19 cellular contexts compared by ENCODE assay signal in the genomic region with DNA sequence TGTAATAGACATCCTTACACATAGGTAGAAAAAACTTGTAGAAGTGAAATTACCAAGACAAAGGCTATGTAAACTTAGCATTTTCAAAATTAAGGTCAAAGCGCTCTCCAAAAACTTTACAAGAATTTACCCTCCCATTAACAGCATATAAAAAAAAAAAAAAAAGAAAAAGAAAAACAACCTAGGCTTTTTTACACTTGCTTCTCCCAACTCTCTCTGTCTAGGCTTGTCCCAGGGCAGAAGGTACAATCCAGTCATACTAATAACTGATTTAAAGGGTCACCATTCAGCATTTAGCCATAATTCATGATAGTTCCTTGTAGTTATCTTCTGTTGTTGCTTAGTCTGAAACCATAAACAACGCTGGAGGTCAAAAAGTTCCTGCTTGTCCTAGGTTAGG.
A peak's percentile ranks its signal among the peaks of the same experiment; 100 is the strongest.
DNase-seq lines count a peak whose midpoint lies in the region; ATAC-seq and TF ChIP-seq lines count a peak whose summit lies in the region.
"Had no signal": no experiment of that assay in that cellular context is flagged by ENCODE, and none has a peak within 500 bp of the region (broad histone marks: within the 10 kb centered on the region; RNA-seq: fewer than 3 reads in every experiment).

No MANE protein-coding gene starts in this region.

- no peak for DNase-seq in activated T-cell treated with anti-CD3 and anti-CD28 coated beads, Interleukin-2, amount 50 U/mL, for 72 hours
- no peak for DNase-seq in activated T-cell treated with anti-CD3 and anti-CD28 coated beads, Interleukin-2, amount 50 U/mL, for 4 hours
- DNase-seq in memory B cell (ENCODE audit: low spot score in 2 of 2) (no peak), NCI-H2081 treated with DMSO at 0.1 percent for 48 hours (lab: John Stamatoyannopoulos, UW) (no peak), RKO (ENCODE audit: low spot score) (no peak)
- DNase-seq: 8988T, DMS79, GM23248, KG1, MG63, NCI-H1092 treated with DMSO at 0.1 percent for 48 hours, NCI-H187 treated with DMSO at 0.1 percent for 48 hours, NCI-H2171, NCI-H82 had no signal

- H3K4me3 ChIP-seq in OCI-LY1 (ENCODE audit: low read depth, low read length, poor library complexity, severe bottlenecking) (no peak overlapping the region), subcutaneous abdominal adipose tissue (ENCODE audit: low read depth in 1 of 5, low read length in 5 of 5) (no peak overlapping the region)
- H3K4me3 ChIP-seq: GM23248, MG63 had no signal

- peak overlapping the region; percentile 82 for H3K27ac Mint-ChIP-seq in activated T-cell treated with anti-CD3 and anti-CD28 coated beads, Interleukin-2, amount 50 U/mL, for 72 hours
- H3K27ac Mint-ChIP-seq in memory B cell = peak overlapping the region; percentile 85

- H3K27ac ChIP-seq in OCI-LY1 (ENCODE audit: low read depth, low read length, poor library complexity, severe bottlenecking) = peak overlapping the region; percentile 36
- peak overlapping the region; percentile 9 for H3K27ac ChIP-seq in subcutaneous abdominal adipose tissue (ENCODE audit: low read depth, low read length)
- H3K27ac ChIP-seq: C4-2B, GM23248 had no signal

- H3K9me2 ChIP-seq in OCI-LY1 (ENCODE audit: low read depth, low read length) = no peaks in the 10 kb centered on the region

- ATAC-seq in activated T-cell treated with anti-CD3 and anti-CD28 coated beads, Interleukin-2, amount 50 U/mL, for 72 hours (replicated peaks in 1 of 2) = no peak
- no peak for ATAC-seq in activated T-cell treated with anti-CD3 and anti-CD28 coated beads, Interleukin-2, amount 50 U/mL, for 4 hours
- ATAC-seq in memory B cell (ENCODE audit: low read depth) (no peak), HG02588 (IDR thresholded peaks at IDR 0.05; ENCODE audit: unreplicated experiment) (no peak)
- ATAC-seq: HCT116 had no signal

- H3K9ac ChIP-seq in OCI-LY1 (ENCODE audit: low read length) (no peak overlapping the region), subcutaneous abdominal adipose tissue (ENCODE audit: low read length in 5 of 5) (no peak overlapping the region)
- H3K9ac ChIP-seq: GM23248 had no signal

- H3K9me3 ChIP-seq in OCI-LY1 (ENCODE audit: low read length) (no peaks in the 10 kb centered on the region), subcutaneous abdominal adipose tissue (ENCODE audit: control insufficient read depth in 5 of 5, low read length in 5 of 5) (no peaks in the 10 kb centered on the region)
- H3K9me3 ChIP-seq: MG63 had no signal

- H3F3A ChIP-seq in OCI-LY1 (ENCODE audit: insufficient read depth, low read length) = no peaks in the 10 kb centered on the region

- no peaks in the 10 kb centered on the region for H3K27me3 Mint-ChIP-seq in activated T-cell treated with anti-CD3 and anti-CD28 coated beads, Interleukin-2, amount 50 U/mL, for 72 hours (ENCODE audit: low read depth)
- H3K27me3 Mint-ChIP-seq in activated T-cell treated with anti-CD3 and anti-CD28 coated beads, Interleukin-2, amount 50 U/mL, for 4 hours (ENCODE audit: low read depth) = no peaks in the 10 kb centered on the region
- H3K27me3 Mint-ChIP-seq in memory B cell = no peaks in the 10 kb centered on the region

- H3K36me3 Mint-ChIP-seq in activated T-cell treated with anti-CD3 and anti-CD28 coated beads, Interleukin-2, amount 50 U/mL, for 72 hours (ENCODE audit: insufficient read depth in 2 of 2) = peaks cover 11 to 13% of the 10 kb centered on the region in 2 donors
- peaks cover 28% of the 10 kb centered on the region for H3K36me3 Mint-ChIP-seq in activated T-cell treated with anti-CD3 and anti-CD28 coated beads, Interleukin-2, amount 50 U/mL, for 4 hours (ENCODE audit: insufficient read depth)
- peaks cover 13% of the 10 kb centered on the region for H3K36me3 Mint-ChIP-seq in memory B cell

- H3K4me1 Mint-ChIP-seq in activated T-cell treated with anti-CD3 and anti-CD28 coated beads, Interleukin-2, amount 50 U/mL, for 72 hours (ENCODE audit: low read depth) = peaks cover 88% of the 10 kb centered on the region
- peaks cover 80% of the 10 kb centered on the region for H3K4me1 Mint-ChIP-seq in activated T-cell treated with anti-CD3 and anti-CD28 coated beads, Interleukin-2, amount 50 U/mL, for 4 hours (ENCODE audit: low read depth)
- H3K4me1 Mint-ChIP-seq in memory B cell = peaks cover 56% of the 10 kb centered on the region

- H3K79me2 ChIP-seq in OCI-LY1 (ENCODE audit: insufficient read depth, low read length) = peaks cover 72% of the 10 kb centered on the region

- peak overlapping the region in 1 of 2 donors; percentile 22 for H3K4me3 Mint-ChIP-seq in activated T-cell treated with anti-CD3 and anti-CD28 coated beads, Interleukin-2, amount 50 U/mL, for 72 hours
- no peak overlapping the region for H3K4me3 Mint-ChIP-seq in activated T-cell treated with anti-CD3 and anti-CD28 coated beads, Interleukin-2, amount 50 U/mL, for 4 hours
- no peak overlapping the region for H3K4me3 Mint-ChIP-seq in memory B cell

- H2AFZ ChIP-seq in OCI-LY1 (ENCODE audit: low read length) = no peak overlapping the region
- H2AFZ ChIP-seq: GM23248 had no signal

- H3K9me3 Mint-ChIP-seq in activated T-cell treated with anti-CD3 and anti-CD28 coated beads, Interleukin-2, amount 50 U/mL, for 72 hours = no peaks in the 10 kb centered on the region
- no peaks in the 10 kb centered on the region for H3K9me3 Mint-ChIP-seq in activated T-cell treated with anti-CD3 and anti-CD28 coated beads, Interleukin-2, amount 50 U/mL, for 4 hours
- H3K9me3 Mint-ChIP-seq in memory B cell = no peaks in the 10 kb centered on the region

- no peak overlapping the region for H3K4me2 ChIP-seq in OCI-LY1 (ENCODE audit: low read length)

- no peak for TF ChIP-seq CTCF in OCI-LY1 (IDR thresholded peaks at IDR 0.05; ENCODE audit: low read length)

- no peaks in the 10 kb centered on the region for H4K20me1 ChIP-seq in OCI-LY1 (ENCODE audit: insufficient read depth, low read length)

- H3K27me3 ChIP-seq in OCI-LY1 (ENCODE audit: insufficient read depth, low read length) (no peaks in the 10 kb centered on the region), subcutaneous abdominal adipose tissue (ENCODE audit: control insufficient read depth in 5 of 5, insufficient read depth in 4 of 5, low read length in 5 of 5) (no peaks in the 10 kb centered on the region)
- H3K27me3 ChIP-seq: MG63 had no signal

- H3K36me3 ChIP-seq in OCI-LY1 (ENCODE audit: insufficient read depth, low read length) (peaks cover 52% of the 10 kb centered on the region), subcutaneous abdominal adipose tissue (ENCODE audit: control insufficient read depth in 5 of 5, insufficient read depth in 5 of 5, low read length in 5 of 5) (no peaks in the 10 kb centered on the region)
- H3K36me3 ChIP-seq: MG63 had no signal

- H3K4me1 ChIP-seq in OCI-LY1 (ENCODE audit: insufficient read depth, low read length, severe bottlenecking) = peaks cover 75% of the 10 kb centered on the region
- H3K4me1 ChIP-seq in subcutaneous abdominal adipose tissue (ENCODE audit: control insufficient read depth in 5 of 5, insufficient read depth in 5 of 5, low read length in 5 of 5) = peaks cover 0 to 20% (median 7%) of the 10 kb centered on the region in 5 donors
